Comparison of ENCODE assay signal across 8 cellular contexts in genomic region chr11:124673333-124674167, GRCh38. TPM values are rescaled to one million over a fixed set of nuclear protein-coding genes. Genes with fewer than 3 reads are reported as not detected.
DNase-seq lines count a peak whose midpoint lies in the region; ATAC-seq, FAIRE-seq and TF ChIP-seq lines count a peak whose summit lies in the region.

SIAE (minus strand) TSS chr11:124673739; CDS start chr11:124673708, 31 bp downstream.
SPA17 (plus strand) TSS chr11:124673904; CDS start chr11:124675265, 1,361 bp downstream.

- H3K27me3 Mint-ChIP-seq in activated T-cell treated with anti-CD3 and anti-CD28 coated beads, Interleukin-2, amount 50 U/mL, for 24 hours: no peaks in the 10 kb centered on the region

- H3K27ac ChIP-seq in HUES6 (ENCODE audit: low read depth, low read length) (peak within 1 kb of the TSS; percentile 51; the same call in 1 of the 2 replicates), PC-3 (ENCODE audit: low read length) (peak within 1 kb of the TSS; percentile 46)

- no peaks in the 10 kb centered on the region for H4K20me1 ChIP-seq in PC-3 (ENCODE audit: low read length)

- peak within 1 kb of the TSS; percentile 94 for H3K27ac Mint-ChIP-seq in activated T-cell treated with anti-CD3 and anti-CD28 coated beads, Interleukin-2, amount 50 U/mL, for 24 hours

- H3K4me3 ChIP-seq in HUES6 (ENCODE audit: low read depth, low read length) (peak within 1 kb of the TSS; percentile 90), PC-3 (ENCODE audit: low read length) (peak within 1 kb of the TSS; percentile 91), epithelial cell of proximal tubule (ENCODE audit: low read depth, low read length) (peak within 1 kb of the TSS; percentile 85), mucosa of descending colon (peak within 1 kb of the TSS; percentile 54)

- TF ChIP-seq CTCF in D721Med (IDR thresholded peaks at IDR 0.05; ENCODE audit: insufficient read depth, missing control alignments): no peak
- no peak for TF ChIP-seq CTCF in PC-3 (conservative IDR thresholded peaks at IDR 0.05; ENCODE audit: low read depth, low read length)
- TF ChIP-seq CTCF in epithelial cell of proximal tubule (conservative IDR thresholded peaks at IDR 0.05; ENCODE audit: low read depth, low read length): no peak
- TF ChIP-seq CTCF in mucosa of descending colon (IDR thresholded peaks at IDR 0.05): no peak

- H3K4me1 ChIP-seq in HUES6 (ENCODE audit: control insufficient read depth, insufficient read depth, low read length): peaks cover 7% of the 10 kb centered on the region; the same call in 1 of the 2 replicates
- H3K4me1 ChIP-seq in PC-3 (ENCODE audit: insufficient read depth, low read length): peaks cover 16% of the 10 kb centered on the region
- peaks cover 10% of the 10 kb centered on the region for H3K4me1 ChIP-seq in mucosa of descending colon (ENCODE audit: low read depth)

- H3K79me2 ChIP-seq in PC-3 (ENCODE audit: low read length): peaks cover 15% of the 10 kb centered on the region

- peak; percentile 79 for DNase-seq in D721Med (ENCODE audit: insufficient read length, low spot score)
- DNase-seq in PC-3: peak; percentile 94
- DNase-seq in activated T-cell treated with anti-CD3 and anti-CD28 coated beads, Interleukin-2, amount 50 U/mL, for 24 hours: peak; percentile 90
- peak; percentile 77 for DNase-seq in epithelial cell of proximal tubule (ENCODE audit: low read depth)
- DNase-seq in mucosa of descending colon: peak; percentile 96 to 98 (median 96)
- DNase-seq in stimulated activated CD8-positive, alpha-beta memory T cell treated with anti-CD3 and anti-CD28 coated beads, Interleukin-4, amount 100 ng/mL, for 1 hour (ENCODE audit: low read depth in 2 of 2, low spot score in 1 of 2): peak; percentile 53 to 70

- no peaks in the 10 kb centered on the region for H3K36me3 ChIP-seq in HUES6 (ENCODE audit: control insufficient read depth, insufficient read depth, low read length)
- no peaks in the 10 kb centered on the region for H3K36me3 ChIP-seq in PC-3 (ENCODE audit: low read depth, low read length)
- H3K36me3 ChIP-seq in mucosa of descending colon (ENCODE audit: low read depth): no peaks in the 10 kb centered on the region

- H3K4me3 Mint-ChIP-seq in activated T-cell treated with anti-CD3 and anti-CD28 coated beads, Interleukin-2, amount 50 U/mL, for 24 hours: peak within 1 kb of the TSS; percentile 88

- TSS peak; percentile 79 for BruUV-seq in PC-3 (replicated peaks; lab: Mats Ljungman, UMichigan)

- H3K9ac ChIP-seq in HUES6 (ENCODE audit: low read length) (peak within 1 kb of the TSS; percentile 92), PC-3 (ENCODE audit: low read length) (peak within 1 kb of the TSS; percentile 92)

- ATAC-seq in GM21423 (IDR thresholded peaks at IDR 0.05; ENCODE audit: unreplicated experiment) (peak; percentile 87), PC-3 (peak; percentile 94), mucosa of descending colon (peak; percentile 97)

- H3F3A ChIP-seq in PC-3 (ENCODE audit: low read length, unreplicated experiment): no peaks in the 10 kb centered on the region

- no peaks in the 10 kb centered on the region for H3K9me3 ChIP-seq in HUES6 (ENCODE audit: control insufficient read depth, insufficient read depth, low read depth, low read length)
- H3K9me3 ChIP-seq in PC-3 (ENCODE audit: low read length): no peaks in the 10 kb centered on the region
- no peaks in the 10 kb centered on the region for H3K9me3 ChIP-seq in mucosa of descending colon

- no peaks in the 10 kb centered on the region for H3K9me3 Mint-ChIP-seq in activated T-cell treated with anti-CD3 and anti-CD28 coated beads, Interleukin-2, amount 50 U/mL, for 24 hours

- POLR2A ChIA-PET in PC-3 (lab: Charles Lee; ENCODE audit: unreplicated experiment): interaction anchor here (0.6 to 1.2 kb wide), 7 partner anchors 29 to 159 kb away, joined by 3 to 17 read pairs (median 10); partner anchors contain the start of gene NRGN

- CTCF ChIA-PET in PC-3 (lab: Charles Lee): interaction anchor here (0.6 to 0.8 kb wide), 6 partner anchors 10 to 271 kb away, joined by 3 to 9 read pairs (median 4); no protein-coding TSS in a partner anchor

- H3K9me2 ChIP-seq in PC-3 (replicated peaks; ENCODE audit: low read length): no peaks in the 10 kb centered on the region

- intact Hi-C loops in PC-3 (cut with micrococcal nuclease): loop anchor here (1.0 kb wide), 2 partner anchors 89 to 164 kb away; partner anchors contain the start of gene ESAM
- intact Hi-C loops in mucosa of descending colon (cut with DNase I, micrococcal nuclease): loop anchor here (2.0 to 5.0 kb wide), 2 partner anchors 89 to 163 kb away; partner anchors contain the start of gene ESAM (in 1 of the 2)

- H3K4me1 Mint-ChIP-seq in activated T-cell treated with anti-CD3 and anti-CD28 coated beads, Interleukin-2, amount 50 U/mL, for 24 hours (ENCODE audit: low read depth): peaks cover 34% of the 10 kb centered on the region

- H3K4me2 ChIP-seq in PC-3 (ENCODE audit: low read length): peak within 1 kb of the TSS; percentile 95

- no peak for FAIRE-seq in D721Med (lab: Jason Lieb, UNC)

- H2AFZ ChIP-seq in PC-3 (ENCODE audit: low read length): peak within 1 kb of the TSS; percentile 98

- H3K27me3 ChIP-seq in HUES6 (ENCODE audit: control insufficient read depth, insufficient read depth, low read length) (peaks cover 23% of the 10 kb centered on the region), PC-3 (ENCODE audit: low read length) (no peaks in the 10 kb centered on the region)

- H3K36me3 Mint-ChIP-seq in activated T-cell treated with anti-CD3 and anti-CD28 coated beads, Interleukin-2, amount 50 U/mL, for 24 hours (ENCODE audit: low read depth): peaks cover 4% of the 10 kb centered on the region

RNA-seq across cellular contexts. Expression of gene SIAE, which starts in this region (rescaled TPM):
- 12.8 and 17.6 TPM in 2 replicates for total RNA-seq in PC-3 (2014; rRNA removed)
- 3.5 and 8.2 TPM in 2 replicates for total RNA-seq in epithelial cell of proximal tubule
- 100 to 1,000 TPM in 2 of 3 donors, 10 to 100 TPM in 1; 81.7 to 232 (median 147) TPM for total RNA-seq in mucosa of descending colon

RNA-seq across cellular contexts. Expression of gene SPA17, which starts in this region (rescaled TPM):
- total RNA-seq in PC-3 (2014; rRNA removed) (14.0 and 16.5 TPM in 2 replicates), epithelial cell of proximal tubule (21.2 and 28.1 TPM in 2 replicates), mucosa of descending colon (1 to 10 TPM; 4.6 to 6.9 (median 5.8) TPM)

Comparison
In these comparisons a context has a peak if more than half of its experiments do, and no peak if none do; other contexts are left out.
1. Peak in every context shown above with its lines: DNase-seq, ATAC-seq, H3K4me3 ChIP-seq and H3K27ac ChIP-seq.